25 cellular contexts compared by ENCODE assay signal in the genomic region with DNA sequence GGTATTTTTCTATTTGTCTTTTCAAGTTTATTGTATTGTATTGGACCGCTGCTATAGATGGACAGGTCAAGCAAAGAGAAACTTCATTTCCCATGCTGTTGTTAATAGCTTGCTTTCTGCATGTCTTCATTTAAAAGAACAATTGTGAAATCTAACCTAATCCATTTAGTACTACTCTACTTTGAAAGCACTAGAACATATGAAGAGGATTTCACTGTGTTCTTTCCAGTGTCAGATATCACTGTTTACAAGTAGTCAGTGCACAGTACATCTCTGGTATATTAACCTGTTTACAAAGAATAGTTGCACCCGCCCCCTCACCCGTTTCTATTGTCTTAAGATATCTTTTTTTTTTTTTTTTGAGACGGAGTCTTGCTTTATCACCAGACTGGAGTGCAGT. TPM values are rescaled to one million over a fixed set of nuclear protein-coding genes. Genes with fewer than 3 reads are reported as not detected.
DNase-seq lines count a peak whose midpoint lies in the region; ATAC-seq and TF ChIP-seq lines count a peak whose summit lies in the region.
"Had no signal": no experiment of that assay in that cellular context is flagged by ENCODE, and none has a peak within 500 bp of the region (broad histone marks: within the 10 kb centered on the region; RNA-seq: fewer than 3 reads in every experiment).

No MANE protein-coding gene starts in this region.

- peaks cover 65 to 80% of the 10 kb centered on the region in 2 donors for H3K4me1 ChIP-seq in gastrocnemius medialis

- peaks cover 61% of the 10 kb centered on the region for H3K4me1 Mint-ChIP-seq in activated naive CD8-positive, alpha-beta T cell (ENCODE audit: low read depth)
- peaks cover 60% of the 10 kb centered on the region for H3K4me1 Mint-ChIP-seq in activated naive CD8-positive, alpha-beta T cell treated with anti-CD3 and anti-CD28 coated beads for 36 hours
- H3K4me1 Mint-ChIP-seq in glutamatergic neuron (ENCODE audit: low read depth, unreplicated experiment), result peaks cover 2% of the 10 kb centered on the region

- H3K27ac Mint-ChIP-seq in activated naive CD8-positive, alpha-beta T cell, result peak overlapping the region; percentile 7
- no peak overlapping the region for H3K27ac Mint-ChIP-seq in activated naive CD8-positive, alpha-beta T cell treated with anti-CD3 and anti-CD28 coated beads for 36 hours
- no peak overlapping the region for H3K27ac Mint-ChIP-seq in glutamatergic neuron (ENCODE audit: unreplicated experiment)
- H3K27ac Mint-ChIP-seq: activated naive CD8-positive, alpha-beta T cell treated with anti-CD3 and anti-CD28 coated beads, Interleukin-2, amount 10 ng/mL, durations not matched to agents 7 days and 5 days; stimulated activated memory B cell treated with anti-CD40 and anti-IgM and Interleukin-4, amounts not matched to agents 10 μg/mL and 1 μg/mL and 100 μg/mL, for 72 hours had no signal

- peaks cover 0 to 3% of the 10 kb centered on the region in 2 donors for H3K36me3 ChIP-seq in gastrocnemius medialis

- H3K27me3 Mint-ChIP-seq in activated naive CD8-positive, alpha-beta T cell, result no peaks in the 10 kb centered on the region
- no peaks in the 10 kb centered on the region for H3K27me3 Mint-ChIP-seq in activated naive CD8-positive, alpha-beta T cell treated with anti-CD3 and anti-CD28 coated beads for 36 hours
- no peaks in the 10 kb centered on the region for H3K27me3 Mint-ChIP-seq in glutamatergic neuron (ENCODE audit: unreplicated experiment)
- H3K27me3 Mint-ChIP-seq: activated naive CD8-positive, alpha-beta T cell treated with anti-CD3 and anti-CD28 coated beads, Interleukin-2, amount 10 ng/mL, durations not matched to agents 7 days and 5 days; stimulated activated memory B cell treated with anti-CD40 and anti-IgM and Interleukin-4, amounts not matched to agents 10 μg/mL and 1 μg/mL and 100 μg/mL, for 72 hours had no signal

- intact Hi-C loops in gastrocnemius medialis (cut with DNase I; ENCODE audit: low total_unique reads), result loop anchor here (2.0 kb wide), 2 partner anchors 21 to 43 kb away; a partner anchor contains a TSS

- H3K9me3 Mint-ChIP-seq in activated naive CD8-positive, alpha-beta T cell (ENCODE audit: low read depth), result no peaks in the 10 kb centered on the region
- no peaks in the 10 kb centered on the region for H3K9me3 Mint-ChIP-seq in activated naive CD8-positive, alpha-beta T cell treated with anti-CD3 and anti-CD28 coated beads for 36 hours
- no peaks in the 10 kb centered on the region for H3K9me3 Mint-ChIP-seq in glutamatergic neuron (ENCODE audit: unreplicated experiment)
- H3K9me3 Mint-ChIP-seq: activated naive CD8-positive, alpha-beta T cell treated with anti-CD3 and anti-CD28 coated beads, Interleukin-2, amount 10 ng/mL, durations not matched to agents 7 days and 5 days; stimulated activated memory B cell treated with anti-CD40 and anti-IgM and Interleukin-4, amounts not matched to agents 10 μg/mL and 1 μg/mL and 100 μg/mL, for 72 hours had no signal

- TF ChIP-seq CTCF in gastrocnemius medialis (IDR thresholded peaks at IDR 0.05 in 4 of 5, conservative IDR thresholded peaks at IDR 0.05 in 1 of 5), result no peak
- TF ChIP-seq CTCF in glutamatergic neuron (IDR thresholded peaks at IDR 0.05; ENCODE audit: partially characterized antibody, unreplicated experiment), result no peak

- H3K27me3 ChIP-seq in gastrocnemius medialis, result no peaks in the 10 kb centered on the region
- H3K27me3 ChIP-seq: BLaER1, heart right ventricle, spleen, suprapubic skin had no signal

- ATAC-seq in gastrocnemius medialis (peak; percentile 97 to 98), HG03342 (IDR thresholded peaks at IDR 0.05; ENCODE audit: unreplicated experiment) (no peak)
- ATAC-seq: HCT116; left cardiac atrium; stimulated activated memory B cell treated with anti-CD40 and anti-IgM and Interleukin-4, amounts not matched to agents 10 μg/mL and 1 μg/mL and 100 μg/mL, for 72 hours had no signal

- in situ Hi-C loops in gastrocnemius medialis (cut with MboI; ENCODE audit: low sequenced_read_pairs in 4 of 4), result no loop called here

- TF ChIP-seq POLR2A in gastrocnemius medialis (IDR thresholded peaks at IDR 0.05), result no peak

- peak overlapping the region; percentile 51 to 86 (median 67) for H3K27ac ChIP-seq in gastrocnemius medialis
- H3K27ac ChIP-seq: BLaER1, heart right ventricle, spleen, suprapubic skin had no signal

- H3K36me3 Mint-ChIP-seq in activated naive CD8-positive, alpha-beta T cell, result no peaks in the 10 kb centered on the region
- H3K36me3 Mint-ChIP-seq in activated naive CD8-positive, alpha-beta T cell treated with anti-CD3 and anti-CD28 coated beads for 36 hours, result peaks cover 11% of the 10 kb centered on the region
- H3K36me3 Mint-ChIP-seq in glutamatergic neuron (ENCODE audit: unreplicated experiment), result no peaks in the 10 kb centered on the region
- H3K36me3 Mint-ChIP-seq: stimulated activated memory B cell treated with anti-CD40 and anti-IgM and Interleukin-4, amounts not matched to agents 10 μg/mL and 1 μg/mL and 100 μg/mL, for 72 hours had no signal

- DNase-seq in activated naive CD8-positive, alpha-beta T cell treated with anti-CD3 and anti-CD28 coated beads for 36 hours, result no peak
- DNase-seq in NCI-H2029 (lab: John Stamatoyannopoulos, UW), result peak; percentile 14
- DNase-seq in amniotic epithelial cell (ENCODE audit: low read depth), result peak; percentile 85
- DNase-seq in gastrocnemius medialis, result peak in 1 of 2 donors; percentile 33
- no peak for DNase-seq in glutamatergic neuron
- DNase-seq in COLO829 (ENCODE audit: low spot score), result no peak
- DNase-seq: activated CD4-positive, alpha-beta T cell treated with anti-CD3 and anti-CD28 coated beads, Interleukin-2, amount 50 U/mL, for 1 hour; activated CD8-positive, alpha-beta memory T cell treated with anti-CD3 and anti-CD28 coated beads, Interleukin-2, amount 50 U/mL, for 4 hours; activated naive CD8-positive, alpha-beta T cell treated with anti-CD3 and anti-CD28 coated beads, Interleukin-2, amount 10 ng/mL, durations not matched to agents 7 days and 5 days; EL; heart right ventricle; left cardiac atrium; NCI-H2171 treated with DMSO at 0.1 percent for 48 hours; occipital lobe; RPMI8226; SK-N-SH; spleen; stimulated activated CD4-positive, alpha-beta T cell treated with anti-CD3 and anti-CD28 coated beads, Interleukin-2, amount 100 ng/mL, for 48 hours; T-helper 2 cell had no signal

- H3K9me3 ChIP-seq in gastrocnemius medialis, result no peaks in the 10 kb centered on the region
- H3K9me3 ChIP-seq: BLaER1, heart right ventricle, SK-N-SH, spleen, suprapubic skin had no signal

- no peak overlapping the region for H3K4me3 Mint-ChIP-seq in activated naive CD8-positive, alpha-beta T cell
- no peak overlapping the region for H3K4me3 Mint-ChIP-seq in activated naive CD8-positive, alpha-beta T cell treated with anti-CD3 and anti-CD28 coated beads for 36 hours
- no peak overlapping the region for H3K4me3 Mint-ChIP-seq in glutamatergic neuron (ENCODE audit: unreplicated experiment)
- H3K4me3 Mint-ChIP-seq: activated naive CD8-positive, alpha-beta T cell treated with anti-CD3 and anti-CD28 coated beads, Interleukin-2, amount 10 ng/mL, durations not matched to agents 7 days and 5 days; stimulated activated memory B cell treated with anti-CD40 and anti-IgM and Interleukin-4, amounts not matched to agents 10 μg/mL and 1 μg/mL and 100 μg/mL, for 72 hours had no signal

- H3K4me3 ChIP-seq in gastrocnemius medialis, result peak overlapping the region in 1 of 4 donors; percentile 21
- H3K4me3 ChIP-seq: BLaER1, heart right ventricle, spleen, suprapubic skin had no signal

RNA-seq across cellular contexts. Expression of a gene that starts 21.8 kb away (rescaled TPM):
- total RNA-seq in activated naive CD8-positive, alpha-beta T cell treated with anti-CD3 and anti-CD28 coated beads for 36 hours, result 100 to 1,000 TPM; 132 to 133 TPM
- total RNA-seq in gastrocnemius medialis (10 to 100 TPM in 3 of 4 donors, 1 to 10 TPM in 1; 7.8 to 12.3 (median 11.4) TPM), glutamatergic neuron (ENCODE audit: unreplicated experiment) (16.3 TPM)

RNA-seq across cellular contexts. Expression of a gene that starts 43.6 kb away (rescaled TPM):
- 10 to 100 TPM; 52.7 to 56.3 TPM for total RNA-seq in activated naive CD8-positive, alpha-beta T cell treated with anti-CD3 and anti-CD28 coated beads for 36 hours
- total RNA-seq in gastrocnemius medialis, result 100 to 1,000 TPM in 2 of 4 donors, 10 to 100 TPM in 2; 69.3 to 198 (median 95.0) TPM
- total RNA-seq in glutamatergic neuron (ENCODE audit: unreplicated experiment), result 33.9 TPM

Comparison
In these comparisons a context has a peak if more than half of its experiments do, and no peak if none do; other contexts are left out.
1. DNase-seq: peak in NCI-H2029 (single experiment) and amniotic epithelial cell (single experiment); none in activated naive CD8-positive, alpha-beta T cell treated with anti-CD3 and anti-CD28 coated beads for 36 hours (single experiment), glutamatergic neuron (single experiment) and COLO829 (single experiment).